Comparison of ENCODE assay signal across 20 cellular contexts in the genomic region with DNA sequence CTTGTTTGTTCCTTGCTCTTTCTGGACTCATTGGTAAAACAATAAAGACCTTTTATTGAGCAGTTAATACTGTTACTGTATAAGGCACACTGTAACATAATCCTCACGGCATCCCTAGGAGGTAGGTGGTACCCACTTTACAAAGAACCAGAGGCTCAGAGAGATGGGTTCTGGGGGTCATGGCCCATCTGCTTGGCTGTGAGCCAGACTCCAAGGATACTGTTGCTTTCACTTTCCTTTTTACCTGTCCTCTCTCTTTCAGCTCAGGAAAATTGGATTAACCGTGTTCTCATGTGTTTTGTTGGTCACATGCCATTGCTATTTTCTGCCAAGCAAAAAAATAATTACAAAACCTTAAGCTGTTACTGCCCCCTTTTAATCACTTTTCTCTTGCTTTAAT. TPM values are rescaled to one million over a fixed set of nuclear protein-coding genes. Genes with fewer than 3 reads are reported as not detected.
DNase-seq lines count a peak whose midpoint lies in the region; ATAC-seq, FAIRE-seq and TF ChIP-seq lines count a peak whose summit lies in the region.
"Had no signal": no experiment of that assay in that cellular context is flagged by ENCODE, and none has a peak within 500 bp of the region (broad histone marks: within the 10 kb centered on the region; RNA-seq: fewer than 3 reads in every experiment).

No MANE protein-coding gene starts in this region.

- H3K4ac ChIP-seq in IMR-90 (ENCODE audit: low read depth, low read length) = no peak overlapping the region

- H3K9ac ChIP-seq in IMR-90 (ENCODE audit: low read depth, low read length) = no peak overlapping the region

- no peak overlapping the region for H4K91ac ChIP-seq in IMR-90 (ENCODE audit: insufficient read depth, low read depth, low read length)

- no peak overlapping the region for H3K4me2 ChIP-seq in IMR-90 (ENCODE audit: low read depth, low read length)

- no peak for ATAC-seq in activated T-cell treated with anti-CD3 and anti-CD28 coated beads, Interleukin-2, amount 50 U/mL, for 72 hours (replicated peaks in 1 of 2)
- ATAC-seq in activated T-cell treated with anti-CD3 and anti-CD28 coated beads, Interleukin-2, amount 50 U/mL, for 4 hours = no peak
- ATAC-seq in IMR-90 (ENCODE audit: low read depth) (no peak), GM18517 (IDR thresholded peaks at IDR 0.05; ENCODE audit: unreplicated experiment) (no peak)
- ATAC-seq: naive thymus-derived CD4-positive, alpha-beta T cell had no signal

- H3K56ac ChIP-seq in IMR-90 (ENCODE audit: extremely low read depth, insufficient read depth, low read length) = no peak overlapping the region

- intact Hi-C loops in IMR-90 (cut with micrococcal nuclease) = no loop called here
- intact Hi-C loops in ascending aorta (cut with DNase I) = no loop called here
- intact Hi-C loops in tibial artery (cut with DNase I; ENCODE audit: low total_unique reads) = no loop called here

- POLR2A ChIA-PET in IMR-90 (lab: Charles Lee; ENCODE audit: unreplicated experiment) = no interaction called here

- no peaks in the 10 kb centered on the region; a peak in 1 of 4 replicates for H3K79me1 ChIP-seq in IMR-90 (ENCODE audit: low read depth in 1 of 2, low read length in 2 of 2)

- H3K4me1 ChIP-seq in IMR-90 (ENCODE audit: control insufficient read depth, insufficient read depth, low read length) (peaks cover 4% of the 10 kb centered on the region; the same call in 1 of the 2 replicates), ascending aorta (peaks cover 10 to 28% of the 10 kb centered on the region in 2 donors), tibial artery (peaks cover 0 to 35% (median 22%) of the 10 kb centered on the region in 4 donors)

- no peak overlapping the region for H2AFZ ChIP-seq in IMR-90 (replicated peaks; ENCODE audit: low read length, poor library complexity)

- no peak overlapping the region for H3K23ac ChIP-seq in IMR-90 (ENCODE audit: low read depth, low read length)

- H3K9me1 ChIP-seq in IMR-90 (ENCODE audit: insufficient read depth, low read length) = 0 out of 2 replicates have a peak, but pooled peaks cover 3% of the 10 kb centered on the region

- H3K18ac ChIP-seq in IMR-90 (ENCODE audit: low read depth, low read length) = no peak overlapping the region

- no peaks in the 10 kb centered on the region for H3K27me3 Mint-ChIP-seq in activated T-cell treated with anti-CD3 and anti-CD28 coated beads, Interleukin-2, amount 50 U/mL, for 72 hours (ENCODE audit: low read depth)
- no peaks in the 10 kb centered on the region for H3K27me3 Mint-ChIP-seq in activated T-cell treated with anti-CD3 and anti-CD28 coated beads, Interleukin-2, amount 50 U/mL, for 4 hours (ENCODE audit: low read depth)
- H3K27me3 Mint-ChIP-seq: activated B cell treated with CpG ODN at 0.5 μM for 24 hours; naive thymus-derived CD4-positive, alpha-beta T cell had no signal

- H3K27ac ChIP-seq in IMR-90 (ENCODE audit: insufficient read depth, low read length) (no peak overlapping the region), ascending aorta (peak overlapping the region; percentile 92), tibial artery (peak overlapping the region; percentile 81 to 83)

- WGBS in IMR-90 (ENCODE audit: extremely low coverage in 2 of 2, insufficient read length in 1 of 2), 2 experiments = 43% methylated on average over 1 of the region's 2 CpGs; no CpG with 5 or more reads in 1 of the 2 experiments

- no peaks in the 10 kb centered on the region for H3K27me3 ChIP-seq in IMR-90 (ENCODE audit: control insufficient read depth, insufficient read depth, low read length)
- H3K27me3 ChIP-seq in ascending aorta = no peaks in the 10 kb centered on the region
- no peaks in the 10 kb centered on the region for H3K27me3 ChIP-seq in tibial artery
- H3K27me3 ChIP-seq: adrenal gland, esophagus squamous epithelium had no signal

- H3K9me3 ChIP-seq in IMR-90 (ENCODE audit: control insufficient read depth, insufficient read depth, low read length) (no peaks in the 10 kb centered on the region), ascending aorta (no peaks in the 10 kb centered on the region), tibial artery (no peaks in the 10 kb centered on the region)
- H3K9me3 ChIP-seq: adrenal gland, esophagus squamous epithelium had no signal

- no peak for FAIRE-seq in GM12891 (lab: Jason Lieb, UNC)
- FAIRE-seq: colon had no signal

- dilution Hi-C loops in IMR-90 (cut with HindIII; ENCODE audit: low sequenced_read_pairs, unreplicated experiment) = no loop called here

- TF ChIP-seq POLR2A in IMR-90 (IDR thresholded peaks at IDR 0.05; ENCODE audit: low read depth, low read length) (no peak), GM12891 (IDR thresholded peaks at IDR 0.05; ENCODE audit: low read depth, low read length) (no peak)

- CTCF ChIA-PET in IMR-90 (lab: Yijun Ruan, JAX) = no interaction called here

- in situ Hi-C loops in IMR-90 (cut with MboI; ENCODE audit: low sequenced_read_pairs) = no loop called here

- no peak overlapping the region for H2BK5ac ChIP-seq in IMR-90 (ENCODE audit: low read depth, low read length, poor library complexity, severe bottlenecking)

- H4K8ac ChIP-seq in IMR-90 (ENCODE audit: low read depth in 2 of 2, low read length in 2 of 2) = no peak overlapping the region

- H3K9me3 Mint-ChIP-seq in activated T-cell treated with anti-CD3 and anti-CD28 coated beads, Interleukin-2, amount 50 U/mL, for 72 hours = peaks cover 3 to 4% of the 10 kb centered on the region in 2 donors
- H3K9me3 Mint-ChIP-seq in activated T-cell treated with anti-CD3 and anti-CD28 coated beads, Interleukin-2, amount 50 U/mL, for 4 hours = peaks cover 4% of the 10 kb centered on the region

- H3K4me3 Mint-ChIP-seq in activated T-cell treated with anti-CD3 and anti-CD28 coated beads, Interleukin-2, amount 50 U/mL, for 72 hours = no peak overlapping the region
- H3K4me3 Mint-ChIP-seq in activated T-cell treated with anti-CD3 and anti-CD28 coated beads, Interleukin-2, amount 50 U/mL, for 4 hours = no peak overlapping the region
- H3K4me3 Mint-ChIP-seq: activated B cell treated with CpG ODN at 0.5 μM for 24 hours; CD14-positive monocyte; endodermal cell; naive thymus-derived CD4-positive, alpha-beta T cell had no signal

- H3K14ac ChIP-seq in IMR-90 (replicated peaks; ENCODE audit: low read depth, low read length) = no peak overlapping the region

- H2BK120ac ChIP-seq in IMR-90 (ENCODE audit: low read depth, low read length) = no peak overlapping the region

- no peak for TF ChIP-seq RAD21 in IMR-90 (IDR thresholded peaks at IDR 0.05; ENCODE audit: low read length)

- DNase-seq in activated T-cell treated with anti-CD3 and anti-CD28 coated beads, Interleukin-2, amount 50 U/mL, for 72 hours = no peak
- DNase-seq in activated T-cell treated with anti-CD3 and anti-CD28 coated beads, Interleukin-2, amount 50 U/mL, for 4 hours = no peak
- DNase-seq in IMR-90 (no peak), ascending aorta (ENCODE audit: low spot score in 2 of 2) (no peak), tibial artery (no peak), GM12891 (ENCODE audit: insufficient read length, low spot score) (no peak)
- DNase-seq: activated B cell treated with CpG ODN at 0.5 μM for 24 hours; activated CD4-positive, alpha-beta T cell treated with anti-CD3 and anti-CD28 coated beads, Interleukin-2, amount 50 U/mL, for 48 hours; activated T-cell treated with anti-CD3 and anti-CD28 coated beads for 4 hours; adrenal gland; endodermal cell; esophagus squamous epithelium; KG1; naive thymus-derived CD4-positive, alpha-beta T cell; NCI-H187; occipital lobe; T1000 had no signal

- H2AK5ac ChIP-seq in IMR-90 (ENCODE audit: low read depth, low read length) = peak overlapping the region; percentile 25; the same call in 1 of the 2 replicates

- no peak overlapping the region for H2AK9ac ChIP-seq in IMR-90 (replicated peaks; ENCODE audit: low read depth, low read length, poor library complexity)

- no TSS peak for BruUV-seq in IMR-90 (replicated peaks; lab: Mats Ljungman, UMichigan)

- H3K4me1 Mint-ChIP-seq in activated T-cell treated with anti-CD3 and anti-CD28 coated beads, Interleukin-2, amount 50 U/mL, for 72 hours (ENCODE audit: low read depth) = peaks cover 5% of the 10 kb centered on the region
- peaks cover 2% of the 10 kb centered on the region for H3K4me1 Mint-ChIP-seq in activated T-cell treated with anti-CD3 and anti-CD28 coated beads, Interleukin-2, amount 50 U/mL, for 4 hours (ENCODE audit: low read depth)
- H3K4me1 Mint-ChIP-seq: CD14-positive monocyte had no signal

- no peak for TF ChIP-seq CTCF in IMR-90 (conservative IDR thresholded peaks at IDR 0.05; ENCODE audit: low read depth, low read length)
- TF ChIP-seq CTCF in ascending aorta (IDR thresholded peaks at IDR 0.05) = no peak
- TF ChIP-seq CTCF in tibial artery (IDR thresholded peaks at IDR 0.05) = no peak

- H3K36me3 ChIP-seq in IMR-90 (ENCODE audit: control insufficient read depth, insufficient read depth, low read length) (no peaks in the 10 kb centered on the region), ascending aorta (no peaks in the 10 kb centered on the region), tibial artery (peaks cover 0 to 4% (median 0%) of the 10 kb centered on the region in 3 donors)
- H3K36me3 ChIP-seq: adrenal gland had no signal

- peaks cover 19 to 32% of the 10 kb centered on the region in 2 donors for H3K36me3 Mint-ChIP-seq in activated T-cell treated with anti-CD3 and anti-CD28 coated beads, Interleukin-2, amount 50 U/mL, for 72 hours (ENCODE audit: insufficient read depth in 2 of 2)
- H3K36me3 Mint-ChIP-seq in activated T-cell treated with anti-CD3 and anti-CD28 coated beads, Interleukin-2, amount 50 U/mL, for 4 hours (ENCODE audit: insufficient read depth) = peaks cover 40% of the 10 kb centered on the region

- no peak overlapping the region for H4K5ac ChIP-seq in IMR-90 (ENCODE audit: low read depth, low read length)

- H4K20me1 ChIP-seq in IMR-90 (ENCODE audit: insufficient read depth, low read length) = no peaks in the 10 kb centered on the region

- H3K4me3 ChIP-seq in IMR-90 (ENCODE audit: insufficient read depth, low read depth, low read length) (no peak overlapping the region), ascending aorta (no peak overlapping the region), tibial artery (no peak overlapping the region)
- H3K4me3 ChIP-seq: adrenal gland, esophagus squamous epithelium had no signal

- peak overlapping the region; percentile 68 for H3K27ac Mint-ChIP-seq in activated T-cell treated with anti-CD3 and anti-CD28 coated beads, Interleukin-2, amount 50 U/mL, for 72 hours
- H3K27ac Mint-ChIP-seq: activated B cell treated with CpG ODN at 0.5 μM for 24 hours, CD14-positive monocyte, endodermal cell had no signal

- no peak overlapping the region for H2BK15ac ChIP-seq in IMR-90 (ENCODE audit: low read depth, low read length)

- no peak overlapping the region for H2BK20ac ChIP-seq in IMR-90 (ENCODE audit: low read depth, low read length)

RNA-seq across cellular contexts. Expression of gene FILIP1L, which starts 34.8 kb away (rescaled TPM):
- under 1 TPM; 0.46 to 0.93 TPM for total RNA-seq in activated T-cell treated with anti-CD3 and anti-CD28 coated beads, Interleukin-2, amount 50 U/mL, for 72 hours
- total RNA-seq in activated T-cell treated with anti-CD3 and anti-CD28 coated beads, Interleukin-2, amount 50 U/mL, for 4 hours = under 1 TPM in 2 of 3 donors, not detected in 1; 0.08 to 0.28 TPM
- total RNA-seq in IMR-90 (2012; rRNA removed) (19.9 and 21.1 TPM in 2 replicates), ascending aorta (106 TPM)
- polyA plus RNA-seq in IMR-90 (2012; rRNA removed) = 11.5 and 14.7 TPM in 2 replicates
- polyA plus RNA-seq in IMR-90 (2012; cell fraction: cytosol; rRNA removed) = 2.5 and 4.3 TPM in 2 replicates
- 1.4 and 10.5 TPM in 2 replicates for polyA plus RNA-seq in IMR-90 (2012; cell fraction: nucleus; rRNA removed; ENCODE audit: low replicate concordance)
- polyA plus RNA-seq in GM12891 (2012; ENCODE audit: low read depth, missing spikeins) = 2.0 TPM

Comparison
In these comparisons a context has a peak if more than half of its experiments do, and no peak if none do; other contexts are left out.
1. RNA of gene FILIP1L, which starts 34.8 kb away (total RNA-seq): 106 TPM in ascending aorta (single experiment) and 19.9 to 21.1 TPM in IMR-90; 0.46 to 0.93 TPM in activated T-cell treated with anti-CD3 and anti-CD28 coated beads, Interleukin-2, amount 50 U/mL, for 72 hours and 0.08 to 0.28 TPM in activated T-cell treated with anti-CD3 and anti-CD28 coated beads, Interleukin-2, amount 50 U/mL, for 4 hours; every median in the first group is over 10 times any median in the second.